8 cellular contexts compared by ENCODE assay signal in genomic region chr2:218272531-218273212, GRCh38. TPM values are rescaled to one million over a fixed set of nuclear protein-coding genes. Genes with fewer than 3 reads are reported as not detected.
A peak's percentile ranks its signal among the peaks of the same experiment; 100 is the strongest.
DNase-seq lines count a peak whose midpoint lies in the region; ATAC-seq and TF ChIP-seq lines count a peak whose summit lies in the region.

No MANE protein-coding gene starts in this region.

- peaks cover 39% of the 10 kb centered on the region for H3K4me1 ChIP-seq in PC-9 (replicated peaks; ENCODE audit: insufficient read depth)
- peaks cover 47 to 72% (median 51%) of the 10 kb centered on the region in 4 donors for H3K4me1 ChIP-seq in esophagus muscularis mucosa

- BruUV-seq in PC-9 (replicated peaks; lab: Mats Ljungman, UMichigan), result no TSS peak

- H3K79me2 ChIP-seq in PC-9 (ENCODE audit: low read depth), result peaks cover 44% of the 10 kb centered on the region

- no peak overlapping the region for H2AFZ ChIP-seq in PC-9

- peaks cover 10% of the 10 kb centered on the region for H4K20me1 ChIP-seq in PC-9 (ENCODE audit: insufficient read depth)

- TF ChIP-seq EP300 in Ishikawa (IDR thresholded peaks at IDR 0.05; ENCODE audit: borderline replicate concordance), result no peak
- no peak for TF ChIP-seq EP300 in esophagus muscularis mucosa (IDR thresholded peaks at IDR 0.05)

- peak overlapping the region; percentile 97 for H3K27ac Mint-ChIP-seq in activated T-cell treated with anti-CD3 and anti-CD28 coated beads, Interleukin-2, amount 50 U/mL, for 24 hours
- H3K27ac Mint-ChIP-seq in nephron, result peak overlapping the region in 1 of 3 experiments; percentile 55

- H3K4me3 ChIP-seq in GM12875 (ENCODE audit: low read depth, low read length), result no peak overlapping the region
- H3K4me3 ChIP-seq in PC-9, result no peak overlapping the region; the same call in 1 of the 2 replicates
- H3K4me3 ChIP-seq in esophagus muscularis mucosa, result peak overlapping the region in 3 of 4 donors; percentile 7 to 94 (median 25)

- CTCF ChIA-PET in PC-9 (lab: Charles Lee), result interaction anchor here (0.6 to 2.9 kb wide), 9 partner anchors 10 to 314 kb away, joined by 3 to 26 read pairs (median 6); partner anchors contain the start of genes CATIP, CTDSP1 and TMBIM1

- ATAC-seq in HG03135 (IDR thresholded peaks at IDR 0.05; ENCODE audit: unreplicated experiment), result no peak

- H3K27me3 ChIP-seq in PC-9 (ENCODE audit: insufficient read depth, low read depth), result no peaks in the 10 kb centered on the region
- no peaks in the 10 kb centered on the region for H3K27me3 ChIP-seq in esophagus muscularis mucosa

- peak; percentile 85 to 90 for DNase-seq in PC-9
- peak; percentile 82 for DNase-seq in activated T-cell treated with anti-CD3 and anti-CD28 coated beads, Interleukin-2, amount 50 U/mL, for 24 hours
- peak; percentile 97 for DNase-seq in esophagus muscularis mucosa (ENCODE audit: extremely low spot score)
- peak; percentile 61 to 80 (median 68) for DNase-seq in stimulated activated naive CD4-positive, alpha-beta T cell (lab: John Stamatoyannopoulos, UW)

- intact Hi-C loops in PC-9 (cut with micrococcal nuclease; ENCODE audit: unreplicated experiment), result loop anchor here (1.0 to 10.0 kb wide), 9 partner anchors 15 to 575 kb away; partner anchors contain the start of genes BCS1L and ZNF142
- intact Hi-C loops in esophagus muscularis mucosa (cut with DNase I), result loop anchor here (5.0 kb wide), 1 partner anchor 125 kb away; the partner anchor contains the start of gene CTDSP1

- no peaks in the 10 kb centered on the region for H3K27me3 Mint-ChIP-seq in activated T-cell treated with anti-CD3 and anti-CD28 coated beads, Interleukin-2, amount 50 U/mL, for 24 hours
- H3K27me3 Mint-ChIP-seq in nephron (ENCODE audit: low read depth), result no peaks in the 10 kb centered on the region

- TF ChIP-seq POLR2A in esophagus muscularis mucosa (IDR thresholded peaks at IDR 0.05; ENCODE audit: low read depth), result no peak

- peak overlapping the region; percentile 29 for H3K4me3 Mint-ChIP-seq in activated T-cell treated with anti-CD3 and anti-CD28 coated beads, Interleukin-2, amount 50 U/mL, for 24 hours
- H3K4me3 Mint-ChIP-seq in nephron, result peak overlapping the region; percentile 88 to 90 (median 89)

- peak overlapping the region; percentile 69 for H3K27ac ChIP-seq in PC-9
- H3K27ac ChIP-seq in esophagus muscularis mucosa (replicated peaks in 1 of 4), result peak overlapping the region; percentile 73 to 79 (median 76)

- peaks cover 32% of the 10 kb centered on the region for H3K4me1 Mint-ChIP-seq in activated T-cell treated with anti-CD3 and anti-CD28 coated beads, Interleukin-2, amount 50 U/mL, for 24 hours (ENCODE audit: low read depth)
- H3K4me1 Mint-ChIP-seq in nephron, result peaks cover 27% of the 10 kb centered on the region

- H3K36me3 Mint-ChIP-seq in activated T-cell treated with anti-CD3 and anti-CD28 coated beads, Interleukin-2, amount 50 U/mL, for 24 hours (ENCODE audit: low read depth), result peaks cover 80% of the 10 kb centered on the region
- peaks cover 30% of the 10 kb centered on the region for H3K36me3 Mint-ChIP-seq in nephron (ENCODE audit: low read depth)

- TF ChIP-seq RAD21 in Ishikawa (IDR thresholded peaks at IDR 0.05; ENCODE audit: low read depth), result peak; percentile 93

- H3F3A ChIP-seq in PC-9 (ENCODE audit: insufficient read depth, low read depth), result peaks cover 37% of the 10 kb centered on the region

- peak overlapping the region; percentile 97 for H3K4me2 ChIP-seq in PC-9

- 21% methylated on average over 16 of the region's 18 CpGs for WGBS in esophagus muscularis mucosa

- no peaks in the 10 kb centered on the region for H3K9me3 Mint-ChIP-seq in activated T-cell treated with anti-CD3 and anti-CD28 coated beads, Interleukin-2, amount 50 U/mL, for 24 hours
- H3K9me3 Mint-ChIP-seq in nephron, result no peaks in the 10 kb centered on the region

- H3K9me3 ChIP-seq in PC-9 (ENCODE audit: insufficient read depth, low read depth) (no peaks in the 10 kb centered on the region), esophagus muscularis mucosa (no peaks in the 10 kb centered on the region)

- TF ChIP-seq CTCF in GM12875 (IDR thresholded peaks at IDR 0.05; ENCODE audit: borderline replicate concordance, insufficient read depth, low read depth, low read length) (peak; percentile 92), PC-9 (conservative IDR thresholded peaks at IDR 0.05) (peak; percentile 95), esophagus muscularis mucosa (IDR thresholded peaks at IDR 0.05) (peak; percentile 91 to 94 (median 91)), nephron (IDR thresholded peaks at IDR 0.05; ENCODE audit: unreplicated experiment in 3 of 3) (peak; percentile 80 to 85 (median 84))

- POLR2A ChIA-PET in PC-9 (lab: Charles Lee; ENCODE audit: unreplicated experiment), result interaction anchor here (0.6 to 1.0 kb wide), 6 partner anchors 10 to 729 kb away, joined by 3 to 8 read pairs (median 6); no protein-coding TSS in a partner anchor

- H3K9me2 ChIP-seq in PC-9 (ENCODE audit: insufficient read depth), result no peaks in the 10 kb centered on the region

- H3K36me3 ChIP-seq in PC-9 (ENCODE audit: low read depth) (peaks cover 18% of the 10 kb centered on the region), esophagus muscularis mucosa (peaks cover 42 to 55% (median 47%) of the 10 kb centered on the region in 4 donors)

TF ChIP-seq in Ishikawa, 13 proteins besides CTCF, POLR2A, EP300 and RAD21:
- TF ChIP-seq TAF1 (IDR thresholded peaks at IDR 0.05; ENCODE audit: low read depth) (no peak), TEAD4 (IDR thresholded peaks at IDR 0.05) (no peak), TCF12 (IDR thresholded peaks at IDR 0.05; ENCODE audit: low read depth) (no peak), MAX (IDR thresholded peaks at IDR 0.05) (no peak), FOXM1 (IDR thresholded peaks at IDR 0.05; ENCODE audit: borderline replicate concordance, low read depth) (no peak), NFIC (IDR thresholded peaks at IDR 0.05) (peak; percentile 78), ZBTB7A (IDR thresholded peaks at IDR 0.05; ENCODE audit: low read depth) (no peak)

RNA-seq across cellular contexts. Expression of gene PNKD, which starts 2.4 kb away (rescaled TPM):
- total RNA-seq in PC-9 (2021), result 94.7 and 102 TPM in 2 replicates
- total RNA-seq in esophagus muscularis mucosa, result 10 to 100 TPM; 40.3 to 74.1 (median 56.5) TPM

RNA-seq across cellular contexts. Expression of gene AAMP, which starts 2.7 kb away (rescaled TPM):
- total RNA-seq in PC-9 (2021) (126 and 165 TPM in 2 replicates), esophagus muscularis mucosa (100 to 1,000 TPM; 104 to 169 (median 144) TPM)

RNA-seq across cellular contexts. Expression of gene GPBAR1, which starts 11.9 kb away (rescaled TPM):
- total RNA-seq in PC-9 (2021), result 0.20 and 0.22 TPM in 2 replicates
- 1 to 10 TPM in 3 of 4 donors, under 1 TPM in 1; 0.42 to 4.5 (median 3.9) TPM for total RNA-seq in esophagus muscularis mucosa

RNA-seq across cellular contexts. Expression of gene TMBIM1, which starts 19.6 kb away (rescaled TPM):
- total RNA-seq in PC-9 (2021) (172 and 187 TPM in 2 replicates), esophagus muscularis mucosa (100 to 1,000 TPM; 131 to 238 (median 197) TPM)

RNA-seq across cellular contexts. Expression of gene ARPC2, which starts 55.7 kb away (rescaled TPM):
- total RNA-seq in PC-9 (2021), result 228 and 273 TPM in 2 replicates
- 100 to 1,000 TPM; 257 to 300 (median 270) TPM for total RNA-seq in esophagus muscularis mucosa

Comparison
In these comparisons a context has a peak if more than half of its experiments do, and no peak if none do; other contexts are left out.
1. H3K4me3 ChIP-seq: peak in esophagus muscularis mucosa (3 of 4); none in GM12875 (single experiment) and PC-9 (single experiment).
2. Peak in every context shown above with its lines, with median percentiles within 50 percentile points of each other: CTCF ChIP-seq and DNase-seq.